In the genomic region with DNA sequence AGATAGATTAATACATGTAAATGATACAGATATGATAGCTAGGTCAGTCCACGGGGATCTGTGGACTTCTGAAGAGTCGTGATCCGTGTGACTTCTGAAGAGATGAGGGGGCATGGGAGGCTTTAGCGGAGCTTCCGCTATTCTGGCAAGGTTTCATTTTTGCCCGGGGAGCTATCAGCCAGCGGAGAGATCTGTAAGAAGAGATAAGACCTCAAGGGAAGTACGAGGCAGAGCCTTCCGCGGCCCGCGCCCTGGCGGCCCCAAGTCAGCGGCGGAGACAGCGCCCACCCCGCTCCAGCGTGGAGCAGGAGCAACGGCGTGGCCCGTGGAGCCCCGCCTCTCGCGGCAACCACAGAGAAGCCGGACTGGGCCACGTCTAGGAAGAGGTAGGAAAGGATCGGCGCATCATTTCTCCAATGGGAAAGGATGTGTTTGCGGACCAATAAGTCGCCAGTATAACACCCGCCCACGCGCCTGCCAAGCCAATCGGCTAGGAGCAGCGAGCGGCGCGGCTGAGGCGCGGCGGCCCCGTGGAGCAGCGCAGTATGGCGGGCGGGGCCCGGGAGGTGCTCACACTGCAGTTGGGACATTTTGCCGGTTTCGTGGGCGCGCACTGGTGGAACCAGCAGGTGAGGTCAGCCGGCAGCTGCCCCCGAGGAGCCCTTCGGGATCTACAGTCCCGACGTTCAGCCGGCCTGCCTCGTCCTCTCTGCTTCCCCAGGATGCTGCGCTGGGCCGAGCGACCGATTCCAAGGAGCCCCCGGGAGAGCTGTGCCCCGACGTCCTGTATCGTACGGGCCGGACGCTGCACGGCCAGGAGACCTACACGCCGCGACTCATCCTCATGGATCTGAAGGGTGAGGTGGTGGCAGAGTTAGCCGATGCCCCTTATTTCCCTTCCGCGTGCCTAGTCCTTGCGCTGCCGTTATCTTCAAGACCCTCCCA, we compare ENCODE assay signal across 8 cellular contexts. TPM values are rescaled to one million over a fixed set of nuclear protein-coding genes. Genes with fewer than 3 reads are reported as not detected.
DNase-seq lines count a peak whose midpoint lies in the region; TF ChIP-seq lines count a peak whose summit lies in the region.
"Not testable (repeated sequence)": the region's sequence is repeated elsewhere in the genome, so short reads cannot be mapped to it uniquely, and the experiment has no call there.

No MANE protein-coding gene starts in this region.

- not testable (repeated sequence) for H3K27me3 Mint-ChIP-seq in neural crest cell (ENCODE audit: low read depth)

- not testable (repeated sequence) for TF ChIP-seq CTCF in foreskin fibroblast (IDR thresholded peaks at IDR 0.05; ENCODE audit: low read depth, low read length); neural crest cell (conservative IDR thresholded peaks at IDR 0.05)
- TF ChIP-seq CTCF in stomach (IDR thresholded peaks at IDR 0.05): peak in 1 of 7 experiments; percentile 8

- intact Hi-C loops in stomach (cut with DNase I; ENCODE audit: low total_unique reads): not testable (repeated sequence)

- in situ Hi-C loops in G401 (cut with HindIII; ENCODE audit: low sequenced_read_pairs); HAP-1 (cut with MboI; ENCODE audit: low sequenced_read_pairs): not testable (repeated sequence)

- H3K4me3 Mint-ChIP-seq in neural crest cell: peak overlapping the region; percentile 92

- peaks cover 14% of the 10 kb centered on the region for H3K36me3 ChIP-seq in HAP-1 (replicated peaks)
- H3K36me3 ChIP-seq in MG63: peaks cover 17% of the 10 kb centered on the region
- H3K36me3 ChIP-seq in stomach: peaks cover 14 to 24% (median 21%) of the 10 kb centered on the region in 4 donors

- TF ChIP-seq EP300 in stomach (IDR thresholded peaks at IDR 0.05): not testable (repeated sequence)

- not testable (repeated sequence) for TF ChIP-seq POLR2A in stomach (IDR thresholded peaks at IDR 0.05)

- 0 to 1% (median 0%) methylated on average over 7 to 47 of the region's 77 CpGs for WGBS in stomach, 5 donors

- not testable (repeated sequence) for H3K4me1 ChIP-seq in HAP-1
- peaks cover 4 to 10% (median 8%) of the 10 kb centered on the region in 4 donors for H3K4me1 ChIP-seq in stomach

- H3K9me3 ChIP-seq in HAP-1, MG63, stomach: not testable (repeated sequence)

- H3K9me3 Mint-ChIP-seq in neural crest cell: not testable (repeated sequence)

- H3K27ac ChIP-seq in stomach: peak overlapping the region; percentile 70 to 87 (median 77)

- not testable (repeated sequence) for H3K27me3 ChIP-seq in HAP-1 (ENCODE audit: low read depth); MG63; stomach

- H3K4me3 ChIP-seq in HAP-1 (peak overlapping the region; percentile 45), MG63 (peak overlapping the region; percentile 66), foreskin fibroblast (ENCODE audit: low read depth in 1 of 2, low read length in 2 of 2) (peak overlapping the region; percentile 57 to 82), stomach (peak overlapping the region; percentile 62 to 70 (median 68))

- H3K36me3 Mint-ChIP-seq in neural crest cell (ENCODE audit: low read depth): not testable (repeated sequence)

- not testable (repeated sequence) for H3K4me1 Mint-ChIP-seq in neural crest cell

- DNase-seq in G401 (ENCODE audit: low spot score) (peak; percentile 98), HAP-1 (ENCODE audit: low spot score in 2 of 2) (peak; percentile 95 to 97), MG63 (peak; percentile 99), SHP77 (lab: John Stamatoyannopoulos, UW) (peak; percentile 98 to 100), activated gamma-delta T cell (lab: John Stamatoyannopoulos, UW) (peak; percentile 83), foreskin fibroblast (peak; percentile 98 to 99), neural crest cell (ENCODE audit: low read depth, low spot score) (peak; percentile 89), stomach (peak; percentile 95)

- H3K27ac Mint-ChIP-seq in neural crest cell (ENCODE audit: unreplicated experiment): peak overlapping the region; percentile 52

RNA-seq across cellular contexts. Expression of a gene that starts 56.7 kb away (rescaled TPM):
- 99.5 and 138 TPM in 2 replicates for total RNA-seq in G401 (2014; rRNA removed; shearing (Covaris generic))
- 79.0 and 111 TPM in 2 replicates for total RNA-seq in MG63 (2014; rRNA removed; shearing (Covaris generic); ENCODE audit: low replicate concordance)
- total RNA-seq in neural crest cell (113 and 114 TPM in 2 replicates), stomach (100 to 1,000 TPM in 1 of 5 donors, 10 to 100 TPM in 4; 52.7 to 106 (median 68.9) TPM)
- polyA plus RNA-seq in stomach: 100 to 1,000 TPM in 1 of 3 donors, 10 to 100 TPM in 2; 68.1 to 102 (median 83.1) TPM

RNA-seq across cellular contexts. Expression of a gene that starts 57.0 kb away (rescaled TPM):
- 73.4 and 73.7 TPM in 2 replicates for total RNA-seq in G401 (2014; rRNA removed; shearing (Covaris generic))
- total RNA-seq in MG63 (2014; rRNA removed; shearing (Covaris generic); ENCODE audit: low replicate concordance): 32.6 and 48.1 TPM in 2 replicates
- total RNA-seq in neural crest cell: 53.9 and 54.5 TPM in 2 replicates
- 100 to 1,000 TPM in 2 of 5 donors, 10 to 100 TPM in 3; 43.2 to 253 (median 71.0) TPM for total RNA-seq in stomach
- polyA plus RNA-seq in stomach: 10 to 100 TPM; 21.1 to 35.0 (median 27.5) TPM

Comparison
In these comparisons a context has a peak if more than half of its experiments do, and no peak if none do; other contexts are left out.
1. Peak in every context shown above with its lines: DNase-seq, H3K4me3 ChIP-seq and H3K27ac ChIP-seq.